Comparison of ENCODE assay signal across 25 cellular contexts in the genomic region with DNA sequence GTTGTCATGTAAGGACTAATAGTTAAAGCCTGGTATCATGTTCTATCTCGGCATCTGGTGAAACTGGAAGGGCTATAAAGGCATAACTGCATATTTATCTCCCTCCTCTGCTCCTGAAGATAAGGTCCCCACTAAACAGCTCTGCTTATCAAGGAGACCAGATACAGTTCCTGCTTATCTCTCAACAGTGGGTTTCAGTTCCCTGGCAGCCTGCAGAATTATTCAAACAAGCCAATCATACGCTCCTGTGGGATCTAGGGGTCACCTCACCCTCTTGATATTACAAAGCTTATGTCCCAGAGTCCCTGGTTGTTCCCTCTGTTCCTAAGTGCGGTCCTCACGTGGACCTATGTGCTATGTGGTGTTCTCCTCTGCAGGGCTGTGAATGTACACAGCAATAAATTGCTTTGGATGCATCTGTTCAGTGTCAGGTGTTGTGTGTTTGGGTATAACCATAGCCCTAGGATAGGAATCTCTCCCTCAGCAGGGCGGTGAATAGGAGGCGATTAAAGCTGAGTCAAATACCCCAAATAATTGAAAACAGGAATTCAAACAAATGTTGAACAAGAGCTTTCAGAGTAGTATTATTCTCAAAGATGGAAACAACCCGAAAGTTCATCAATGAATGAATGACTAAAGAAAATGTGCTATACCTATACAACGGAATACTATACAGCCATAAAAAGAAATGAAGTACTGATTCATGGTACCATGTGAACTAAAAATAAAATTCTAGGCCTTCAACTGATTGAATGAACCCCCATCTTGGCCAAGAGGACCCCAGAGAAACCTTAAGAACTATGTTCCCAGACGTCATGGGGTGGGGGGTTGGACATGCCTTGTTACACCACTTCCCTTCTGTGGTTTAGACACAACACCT. TPM values are rescaled to one million over a fixed set of nuclear protein-coding genes. Genes with fewer than 3 reads are reported as not detected.
DNase-seq lines count a peak whose midpoint lies in the region; ATAC-seq and TF ChIP-seq lines count a peak whose summit lies in the region.
"Had no signal": no experiment of that assay in that cellular context is flagged by ENCODE, and none has a peak within 500 bp of the region (broad histone marks: within the 10 kb centered on the region; RNA-seq: fewer than 3 reads in every experiment).

No MANE protein-coding gene starts in this region.

- H3K27ac ChIP-seq in body of pancreas (peak overlapping the region in 3 of 4 donors; percentile 39 to 54 (median 53)), transverse colon (peak overlapping the region; percentile 78 to 83 (median 80))
- H3K27ac ChIP-seq: PC-9, SJSA1 had no signal

- intact Hi-C loops in Right ventricle myocardium inferior (cut with DNase I) (no loop called here), cardiac septum (cut with DNase I) (no loop called here), body of pancreas (cut with DNase I) (no loop called here), left colon (cut with DNase I, micrococcal nuclease) (no loop called here), transverse colon (cut with DNase I; ENCODE audit: low total_unique reads) (no loop called here)

- ATAC-seq in Right ventricle myocardium inferior = peak; percentile 80
- ATAC-seq in body of pancreas = no peak
- peak; percentile 59 for ATAC-seq in left colon
- no peak for ATAC-seq in HG03442 (IDR thresholded peaks at IDR 0.05; ENCODE audit: unreplicated experiment)
- ATAC-seq: activated naive CD8-positive, alpha-beta T cell treated with anti-CD3 and anti-CD28 coated beads, Interleukin-2, amount 50 U/mL, for 24 hours had no signal

- H3K36me3 ChIP-seq in body of pancreas (replicated peaks in 1 of 2; ENCODE audit: insufficient read depth in 1 of 2, low read depth in 2 of 2) (no peaks in the 10 kb centered on the region), transverse colon (no peaks in the 10 kb centered on the region)
- H3K36me3 ChIP-seq: BE2C, SJSA1 had no signal

- no peaks in the 10 kb centered on the region for H3K9me3 ChIP-seq in body of pancreas
- H3K9me3 ChIP-seq in transverse colon = no peaks in the 10 kb centered on the region
- H3K9me3 ChIP-seq: BE2C, SJSA1 had no signal

- TF ChIP-seq CTCF in body of pancreas (IDR thresholded peaks at IDR 0.05) (no peak), transverse colon (IDR thresholded peaks at IDR 0.05) (no peak)

- H3K27me3 ChIP-seq in body of pancreas (no peaks in the 10 kb centered on the region), transverse colon (no peaks in the 10 kb centered on the region)
- H3K27me3 ChIP-seq: BE2C, SJSA1 had no signal

- no peak overlapping the region for H3K4me3 ChIP-seq in body of pancreas
- H3K4me3 ChIP-seq in transverse colon = no peak overlapping the region
- H3K4me3 ChIP-seq: PC-9, SJSA1 had no signal

- WGBS in body of pancreas, 2 donors = 54 to 57% methylated on average over 9 of the region's 9 CpGs
- WGBS in transverse colon (ENCODE audit: low coverage in 1 of 2), 2 donors = 65 to 83% methylated on average over 3 to 9 of the region's 9 CpGs

- TF ChIP-seq POLR2A in body of pancreas (IDR thresholded peaks at IDR 0.05) (no peak), transverse colon (IDR thresholded peaks at IDR 0.05) (no peak)

- H3K4me1 ChIP-seq in body of pancreas (peaks cover 33% of the 10 kb centered on the region), transverse colon (peaks cover 0 to 31% (median 11%) of the 10 kb centered on the region in 4 donors)
- H3K4me1 ChIP-seq: BE2C, SJSA1 had no signal

- DNase-seq in Right ventricle myocardium inferior (ENCODE audit: missing footprints) (no peak), cardiac septum (ENCODE audit: low spot score) (no peak), body of pancreas (no peak), left colon (peak; percentile 24 to 44), transverse colon (peak; percentile 26), G401 (ENCODE audit: low spot score) (no peak), NCI-H510A treated with DMSO at 0.1 percent for 48 hours (lab: John Stamatoyannopoulos, UW) (no peak)
- DNase-seq: 8988T; activated CD4-positive, alpha-beta T cell treated with anti-CD3 and anti-CD28 coated beads for 48 hours; activated CD8-positive, alpha-beta memory T cell treated with anti-CD3 and anti-CD28 coated beads, Interleukin-2, amount 50 U/mL, for 4 hours; activated effector memory CD4-positive, alpha-beta T cell treated with Interleukin-2 at 50 U/mL for 16 hours; activated naive CD8-positive, alpha-beta T cell treated with anti-CD3 and anti-CD28 coated beads, Interleukin-2, amount 50 U/mL, for 24 hours; BE2C; dermis blood vessel endothelial cell; EL; HFFc6; NCI-H146; PC-9 had no signal

- no peak for TF ChIP-seq EP300 in transverse colon (IDR thresholded peaks at IDR 0.05; ENCODE audit: low read depth)

- in situ Hi-C loops in transverse colon (cut with MboI; ENCODE audit: low pct_ligation_motif_present in 1 of 4, low pct_unique_long_range_greater_than_20kb in 1 of 4, low sequenced_read_pairs in 3 of 4) = no loop called here
- in situ Hi-C loops in G401 (cut with HindIII; ENCODE audit: low sequenced_read_pairs) = no loop called here

RNA-seq across cellular contexts. Expression of gene OOSP4A, which starts 3.1 kb away (rescaled TPM):
- total RNA-seq in Right ventricle myocardium inferior = not detected
- not detected for total RNA-seq in cardiac septum
- not detected for total RNA-seq in body of pancreas
- not detected for total RNA-seq in left colon
- not detected for total RNA-seq in transverse colon
- total RNA-seq in G401 (2014; rRNA removed; shearing (Covaris generic)) = not detected in 2 replicates
- total RNA-seq: Calu3, dermis blood vessel endothelial cell, epithelial cell of proximal tubule, HFFc6, LHCN-M2, mucosa of gallbladder, PC-9, SJSA1, ureter had no signal

RNA-seq across cellular contexts. Expression of gene OOSP1, which starts 22.5 kb away (rescaled TPM):
- total RNA-seq in Right ventricle myocardium inferior = not detected
- not detected for total RNA-seq in cardiac septum
- not detected for total RNA-seq in body of pancreas
- under 1 TPM in 1 of 2 donors, not detected in 1; 0.37 TPM for total RNA-seq in left colon
- not detected for total RNA-seq in transverse colon
- not detected in 2 replicates for total RNA-seq in G401 (2014; rRNA removed; shearing (Covaris generic))
- total RNA-seq: Calu3, dermis blood vessel endothelial cell, epithelial cell of proximal tubule, HFFc6, LHCN-M2, mucosa of gallbladder, PC-9, SJSA1, ureter had no signal

RNA-seq across cellular contexts. Expression of gene OOSP4B, which starts 56.2 kb away (rescaled TPM):
- total RNA-seq in Right ventricle myocardium inferior (not detected), cardiac septum (not detected), body of pancreas (not detected), left colon (not detected), transverse colon (not detected)
- not detected in 2 replicates for total RNA-seq in G401 (2014; rRNA removed; shearing (Covaris generic))
- total RNA-seq: Calu3, dermis blood vessel endothelial cell, epithelial cell of proximal tubule, HFFc6, LHCN-M2, mucosa of gallbladder, PC-9, SJSA1, ureter had no signal

Comparison
In these comparisons a context has a peak if more than half of its experiments do, and no peak if none do; other contexts are left out.
1. ATAC-seq: peak in Right ventricle myocardium inferior (single experiment) and left colon (single experiment); none in body of pancreas (single experiment) and HG03442 (single experiment).
2. DNase-seq: peak in left colon (2 of 2) and transverse colon (single experiment); none in Right ventricle myocardium inferior (single experiment), cardiac septum (single experiment), body of pancreas (0 of 4), G401 (single experiment) and NCI-H510A treated with DMSO at 0.1 percent for 48 hours (single experiment).